9 cellular contexts compared by ENCODE assay signal in the genomic region with DNA sequence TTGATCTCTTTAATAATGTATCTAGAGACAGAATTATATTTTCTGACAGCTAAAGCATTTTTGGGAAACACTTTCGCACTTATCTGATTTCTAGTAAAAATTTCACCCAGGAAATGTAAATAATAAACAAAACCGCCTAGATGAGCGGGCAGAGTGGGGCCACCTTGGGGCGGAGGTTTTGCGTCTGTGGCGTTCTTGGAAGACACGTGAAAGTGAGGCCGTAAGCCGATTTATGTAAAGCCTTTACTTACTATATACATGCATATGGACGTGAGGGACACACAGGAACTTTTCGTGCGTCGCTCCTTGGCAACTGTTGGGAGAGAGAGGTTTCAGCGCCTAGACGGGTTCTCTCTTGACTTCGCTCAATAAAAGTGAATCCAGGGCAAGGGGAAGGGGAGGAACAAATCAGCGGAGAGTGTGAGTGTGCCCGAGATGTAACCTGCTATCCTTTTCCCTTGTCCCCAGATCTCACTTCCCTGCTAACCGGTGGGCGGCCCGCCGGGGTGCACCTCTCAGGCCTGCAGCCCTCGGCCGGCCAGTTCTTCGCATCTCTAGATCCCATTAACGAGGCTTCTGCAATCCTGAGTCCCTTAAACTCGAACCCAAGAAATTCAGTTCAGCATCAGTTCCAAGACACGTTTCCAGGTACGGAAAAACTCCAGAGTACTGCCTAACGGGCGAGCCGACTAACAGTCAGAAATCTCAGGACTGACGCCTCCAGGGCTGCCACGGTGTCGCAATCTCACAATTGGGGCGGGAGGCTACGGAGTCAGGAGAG. TPM values are rescaled to one million over a fixed set of nuclear protein-coding genes. Genes with fewer than 3 reads are reported as not detected.
DNase-seq lines count a peak whose midpoint lies in the region; ATAC-seq and TF ChIP-seq lines count a peak whose summit lies in the region.
"Had no signal": no experiment of that assay in that cellular context is flagged by ENCODE, and none has a peak within 500 bp of the region (broad histone marks: within the 10 kb centered on the region; RNA-seq: fewer than 3 reads in every experiment).

No MANE protein-coding gene starts in this region.

- no peaks in the 10 kb centered on the region for H3K9me3 ChIP-seq in upper lobe of left lung

- H3K4me1 ChIP-seq in upper lobe of left lung: peaks cover 33 to 62% (median 45%) of the 10 kb centered on the region in 4 donors

- peak overlapping the region; percentile 63 to 83 (median 74) for H3K4me3 ChIP-seq in upper lobe of left lung

- TF ChIP-seq EP300 in upper lobe of left lung (IDR thresholded peaks at IDR 0.05): no peak

- peak in 2 of 4 donors; percentile 17 to 80 for TF ChIP-seq POLR2A in upper lobe of left lung (IDR thresholded peaks at IDR 0.05)

- peaks cover 0 to 6% (median 0%) of the 10 kb centered on the region in 4 donors for H3K27me3 ChIP-seq in upper lobe of left lung

- H3K27ac ChIP-seq in upper lobe of left lung: peak overlapping the region; percentile 93 to 99 (median 98)
- H3K27ac ChIP-seq: epithelial cell of prostate had no signal

- ATAC-seq in upper lobe of left lung (ENCODE audit: low FRiP score in 2 of 2): peak in 1 of 2 donors; percentile 46
- no peak for ATAC-seq in GM18867 (IDR thresholded peaks at IDR 0.05; ENCODE audit: unreplicated experiment)
- ATAC-seq in GM21447 (IDR thresholded peaks at IDR 0.05; ENCODE audit: unreplicated experiment): no peak

- 6 to 21% methylated on average over 31 to 37 of the region's 37 CpGs for WGBS in upper lobe of left lung, 2 donors

- TF ChIP-seq CTCF in upper lobe of left lung (IDR thresholded peaks at IDR 0.05): no peak

- peak; percentile 37 for DNase-seq in DMS53 treated with DMSO at 0.1 percent for 48 hours (lab: John Stamatoyannopoulos, UW; ENCODE audit: unreplicated experiment)
- DNase-seq in NOMO-1 treated with DMSO at 0.1 percent for 48 hours (lab: John Stamatoyannopoulos, UW; ENCODE audit: unreplicated experiment): peak; percentile 82
- DNase-seq in dermis blood vessel endothelial cell: peak; percentile 55
- peak; percentile 91 for DNase-seq in mesenteric fat pad (ENCODE audit: low spot score)
- peak; percentile 84 to 87 for DNase-seq in upper lobe of left lung
- no peak for DNase-seq in effector CD4-positive, alpha-beta T cell

- peaks cover 2 to 36% (median 22%) of the 10 kb centered on the region in 4 donors for H3K36me3 ChIP-seq in upper lobe of left lung

RNA-seq across cellular contexts. Expression of a gene that starts 1.7 kb away (rescaled TPM):
- 18.0 and 20.8 TPM in 2 replicates for total RNA-seq in dermis blood vessel endothelial cell
- 37.2 TPM for total RNA-seq in mesenteric fat pad
- total RNA-seq in upper lobe of left lung: 10 to 100 TPM; 10.9 to 27.4 (median 20.5) TPM
